In genomic region chr2:207162319-207162718, GRCh38 we compare ENCODE assay signal across 2 cellular contexts.
TF ChIP-seq lines count a peak whose summit lies in the region.

No MANE protein-coding gene starts in this region.

TF ChIP-seq in liver, 16 proteins besides CTCF, POLR2A, EP300 and RAD21 (continued from another document):
- TF ChIP-seq EGR1 (IDR thresholded peaks at IDR 0.05; ENCODE audit: low read depth in 2 of 2), result no peak
- no peak for TF ChIP-seq NR2F2 (IDR thresholded peaks at IDR 0.05)
- TF ChIP-seq GABPA (IDR thresholded peaks at IDR 0.05 in 1 of 2, conservative IDR thresholded peaks at IDR 0.05 in 1 of 2), result no peak
- TF ChIP-seq SP1 (IDR thresholded peaks at IDR 0.05), result no peak
- TF ChIP-seq HNF4A (conservative IDR thresholded peaks at IDR 0.05), result no peak
- no peak for TF ChIP-seq MAX (IDR thresholded peaks at IDR 0.05)
- TF ChIP-seq YY1 (IDR thresholded peaks at IDR 0.05), result no peak
- TF ChIP-seq RXRA (IDR thresholded peaks at IDR 0.05), result no peak

TF ChIP-seq in HepG2, 621 proteins besides CTCF, POLR2A, EP300 and RAD21 (continued from another document):
- TF ChIP-seq ZBTB2 (CRISPR knock-in tag; IDR thresholded peaks at IDR 0.05; ENCODE audit: low read depth) (no peak), SALL1 (CRISPR knock-in tag; IDR thresholded peaks at IDR 0.05) (no peak), HHEX (CRISPR knock-in tag; IDR thresholded peaks at IDR 0.05) (no peak), ZBTB7A (CRISPR knock-in tag; IDR thresholded peaks at IDR 0.05) (no peak), KLF11 (CRISPR knock-in tag; IDR thresholded peaks at IDR 0.05) (no peak), NKX3-1 (CRISPR knock-in tag; IDR thresholded peaks at IDR 0.05) (no peak)
- TF ChIP-seq, protein P1, sequence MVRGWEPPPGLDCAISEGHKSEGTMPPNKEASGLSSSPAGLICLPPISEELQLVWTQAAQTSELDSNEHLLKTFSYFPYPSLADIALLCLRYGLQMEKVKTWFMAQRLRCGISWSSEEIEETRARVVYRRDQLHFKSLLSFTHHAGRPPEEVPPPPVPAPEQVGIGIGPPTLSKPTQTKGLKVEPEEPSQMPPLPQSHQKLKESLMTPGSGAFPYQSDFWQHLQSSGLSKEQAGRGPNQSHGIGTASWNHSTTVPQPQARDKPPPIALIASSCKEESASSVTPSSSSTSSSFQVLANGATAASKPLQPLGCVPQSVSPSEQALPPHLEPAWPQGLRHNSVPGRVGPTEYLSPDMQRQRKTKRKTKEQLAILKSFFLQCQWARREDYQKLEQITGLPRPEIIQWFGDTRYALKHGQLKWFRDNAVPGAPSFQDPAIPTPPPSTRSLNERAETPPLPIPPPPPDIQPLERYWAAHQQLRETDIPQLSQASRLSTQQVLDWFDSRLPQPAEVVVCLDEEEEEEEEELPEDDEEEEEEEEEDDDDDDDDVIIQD (CRISPR knock-in tag; IDR thresholded peaks at IDR 0.05; ENCODE audit: low read depth), result no peak
TF ChIP-seq in HepG2: peak in this region for 0.
